In genomic region chr11:2553886-2554285, GRCh38 we compare ENCODE assay signal across 15 cellular contexts.
"Had no signal": no experiment of that assay in that cellular context is flagged by ENCODE, and none has a peak within 500 bp of the region (broad histone marks: within the 10 kb centered on the region; RNA-seq: fewer than 3 reads in every experiment).

No MANE protein-coding gene starts in this region.

- H3K27me3 ChIP-seq: adrenal gland, testis, uterus had no signal

- H3K27ac ChIP-seq: gastroesophageal sphincter, testis, uterus, WERI-Rb-1 had no signal

- H3K27me3 Mint-ChIP-seq: activated CD4-positive, alpha-beta memory T cell treated with anti-CD3 and anti-CD28 coated beads, Interleukin-2, amount 10 ng/mL, durations not matched to agents 7 days and 5 days; activated CD4-positive, alpha-beta T cell treated with anti-CD3 and anti-CD28 coated beads for 36 hours; stimulated activated naive CD8-positive, alpha-beta T cell treated with anti-CD3 and anti-CD28 coated beads, Interleukin-15, amount 100 ng/mL, for 72 hours; T-cell had no signal

- H3K9me3 Mint-ChIP-seq: activated CD4-positive, alpha-beta memory T cell treated with anti-CD3 and anti-CD28 coated beads, Interleukin-2, amount 10 ng/mL, durations not matched to agents 7 days and 5 days; stimulated activated naive CD8-positive, alpha-beta T cell treated with anti-CD3 and anti-CD28 coated beads, Interleukin-15, amount 100 ng/mL, for 72 hours; T-cell had no signal

- H3K4me3 Mint-ChIP-seq: activated CD4-positive, alpha-beta memory T cell treated with anti-CD3 and anti-CD28 coated beads, Interleukin-2, amount 10 ng/mL, durations not matched to agents 7 days and 5 days; activated CD4-positive, alpha-beta T cell treated with anti-CD3 and anti-CD28 coated beads for 36 hours; stimulated activated naive CD8-positive, alpha-beta T cell treated with anti-CD3 and anti-CD28 coated beads, Interleukin-15, amount 100 ng/mL, for 72 hours; T-cell had no signal

- H3K9me3 ChIP-seq: adrenal gland, gastroesophageal sphincter, testis, uterus had no signal

- H3K4me3 ChIP-seq: adrenal gland, gastroesophageal sphincter, lung, testis, uterus had no signal

- H3K27ac Mint-ChIP-seq: activated CD4-positive, alpha-beta memory T cell treated with anti-CD3 and anti-CD28 coated beads, Interleukin-2, amount 10 ng/mL, durations not matched to agents 7 days and 5 days; activated CD4-positive, alpha-beta T cell treated with anti-CD3 and anti-CD28 coated beads for 36 hours; T-cell had no signal

- DNase-seq: activated CD4-positive, alpha-beta memory T cell treated with anti-CD3 and anti-CD28 coated beads, Interleukin-2, amount 10 ng/mL, durations not matched to agents 7 days and 5 days; activated CD4-positive, alpha-beta T cell treated with anti-CD3 and anti-CD28 coated beads for 36 hours; activated naive CD4-positive, alpha-beta T cell; central memory CD4-positive, alpha-beta T cell; cortex of kidney; effector CD8-positive, alpha-beta T cell; stimulated activated CD4-positive, alpha-beta T cell treated with anti-CD3 and anti-CD28 coated beads, Interleukin-4, amount 100 ng/mL, for 4 hours; stimulated activated naive CD8-positive, alpha-beta T cell treated with anti-CD3 and anti-CD28 coated beads, Interleukin-15, amount 100 ng/mL, for 72 hours; testis; uterus; WERI-Rb-1 had no signal

- ATAC-seq: activated CD4-positive, alpha-beta T cell treated with anti-CD3 and anti-CD28 coated beads for 36 hours; gastroesophageal sphincter; stimulated activated naive CD8-positive, alpha-beta T cell treated with anti-CD3 and anti-CD28 coated beads, Interleukin-15, amount 100 ng/mL, for 72 hours; T-cell had no signal

- H3K4me1 ChIP-seq: gastroesophageal sphincter, testis, uterus had no signal

- H3K36me3 ChIP-seq: adrenal gland, gastroesophageal sphincter, uterus, WERI-Rb-1 had no signal
